9 cellular contexts compared by ENCODE assay signal in the genomic region with DNA sequence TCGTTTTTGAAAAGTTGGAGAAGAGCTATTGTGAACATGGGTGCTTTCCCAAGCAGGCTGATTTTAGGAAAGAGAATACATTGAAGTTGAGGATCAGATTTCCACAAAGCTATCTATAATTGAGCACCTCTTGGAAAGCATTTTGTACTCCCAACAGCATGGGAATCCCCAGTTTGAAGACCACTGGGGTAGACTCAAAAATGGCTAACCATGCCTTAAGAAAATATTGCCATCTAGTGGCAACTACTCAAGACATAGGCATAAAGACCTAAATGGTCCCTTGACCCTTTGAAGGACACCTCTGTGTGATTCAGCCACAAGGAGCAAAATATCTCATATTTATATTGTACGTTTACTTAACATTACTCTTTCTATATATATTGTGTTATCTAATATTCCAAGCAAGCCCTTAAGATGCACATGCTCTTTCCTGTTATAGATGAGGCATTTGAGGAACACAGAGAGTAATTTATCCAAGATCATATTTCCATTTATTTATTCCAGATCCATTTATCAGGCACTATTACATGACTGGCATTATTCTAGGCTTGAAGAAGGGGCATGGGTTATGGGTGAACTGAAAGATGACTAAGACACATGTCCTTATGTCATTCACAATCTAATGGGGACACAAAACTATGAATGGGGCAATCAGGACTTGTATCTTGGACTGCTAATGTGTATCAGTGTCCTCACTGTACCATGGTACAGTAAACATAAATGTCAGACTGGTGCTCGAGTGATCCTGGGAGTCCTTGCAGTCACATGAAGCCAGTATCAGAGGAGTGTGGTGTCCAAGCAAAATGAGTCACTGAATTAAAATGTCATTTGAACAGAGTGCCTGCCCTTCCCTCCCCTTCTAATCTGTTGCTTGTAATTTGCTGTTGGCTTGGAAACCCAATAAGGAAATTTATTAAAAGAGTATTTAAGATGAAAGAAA.
A peak's percentile ranks its signal among the peaks of the same experiment; 100 is the strongest.
DNase-seq lines count a peak whose midpoint lies in the region; ATAC-seq and TF ChIP-seq lines count a peak whose summit lies in the region.
"Had no signal": no experiment of that assay in that cellular context is flagged by ENCODE, and none has a peak within 500 bp of the region (broad histone marks: within the 10 kb centered on the region; RNA-seq: fewer than 3 reads in every experiment).

No MANE protein-coding gene starts in this region.

- no peaks in the 10 kb centered on the region for H3K27me3 Mint-ChIP-seq in MCF 10A (ENCODE audit: insufficient read depth, unreplicated experiment)
- H3K27me3 Mint-ChIP-seq: central memory CD8-positive, alpha-beta T cell had no signal

- BruUV-seq in MCF 10A (replicated peaks; lab: Mats Ljungman, UMichigan), result no TSS peak

- DNase-seq in MCF 10A (ENCODE audit: unreplicated experiment), result peak; percentile 58
- DNase-seq in breast epithelium (ENCODE audit: low spot score in 2 of 2), result no peak
- DNase-seq in NCI-H146 (lab: John Stamatoyannopoulos, UW), result peak; percentile 52
- peak in 2 of 4 donors; percentile 57 to 61 for DNase-seq in body of pancreas
- peak; percentile 54 for DNase-seq in left kidney (ENCODE audit: low read depth, low spot score)
- no peak for DNase-seq in stimulated activated CD4-positive, alpha-beta T cell treated with anti-CD3 and anti-CD28 coated beads, Interleukin-4, amount 100 ng/mL, for 4 hours

- H3K9me3 ChIP-seq in breast epithelium, result no peaks in the 10 kb centered on the region
- H3K9me3 ChIP-seq in body of pancreas, result no peaks in the 10 kb centered on the region

- ATAC-seq in body of pancreas (peak; percentile 82), HG03097 (IDR thresholded peaks at IDR 0.05; ENCODE audit: low FRiP score, unreplicated experiment) (no peak), HG03442 (IDR thresholded peaks at IDR 0.05; ENCODE audit: unreplicated experiment) (no peak)

- intact Hi-C loops in MCF 10A (cut with micrococcal nuclease) (loop anchor here (1.0 to 10.0 kb wide), 3 partner anchors 122 to 524 kb away; partner anchors contain the start of gene XPO1), breast epithelium (cut with DNase I; ENCODE audit: low total_unique reads) (no loop called here), body of pancreas (cut with DNase I) (no loop called here)

- no peaks in the 10 kb centered on the region for H3K27me3 ChIP-seq in breast epithelium
- H3K27me3 ChIP-seq in body of pancreas, result no peaks in the 10 kb centered on the region

- H3K4me1 Mint-ChIP-seq in MCF 10A (ENCODE audit: insufficient read depth, unreplicated experiment), result peaks cover 18% of the 10 kb centered on the region

- POLR2A ChIA-PET in MCF 10A (lab: Yijun Ruan, JAX), result interaction anchor here (0.6 to 2.5 kb wide), 5 partner anchors 12 to 653 kb away, joined by 4 to 19 read pairs (median 5); partner anchors contain the start of gene XPO1

- no peaks in the 10 kb centered on the region for H3K4me1 ChIP-seq in breast epithelium
- peaks cover 28% of the 10 kb centered on the region for H3K4me1 ChIP-seq in body of pancreas

- H3K4me3 Mint-ChIP-seq in MCF 10A (ENCODE audit: unreplicated experiment), result peak overlapping the region; percentile 28
- H3K4me3 Mint-ChIP-seq: central memory CD8-positive, alpha-beta T cell had no signal

- H3K27ac ChIP-seq in breast epithelium (no peak overlapping the region), body of pancreas (peak overlapping the region; percentile 66 to 83 (median 74))

- H3K27ac Mint-ChIP-seq in MCF 10A (ENCODE audit: low read depth, unreplicated experiment), result no peak overlapping the region

- H3K36me3 Mint-ChIP-seq in MCF 10A (ENCODE audit: insufficient read depth, unreplicated experiment), result no peaks in the 10 kb centered on the region

- TF ChIP-seq POLR2A in breast epithelium (IDR thresholded peaks at IDR 0.05) (no peak), body of pancreas (IDR thresholded peaks at IDR 0.05) (no peak)

- H3K9me3 Mint-ChIP-seq in MCF 10A (ENCODE audit: unreplicated experiment), result no peaks in the 10 kb centered on the region
- H3K9me3 Mint-ChIP-seq: central memory CD8-positive, alpha-beta T cell had no signal

- CTCF ChIA-PET in MCF 10A (lab: Yijun Ruan, JAX), result interaction anchor here (0.5 to 1.9 kb wide), 34 partner anchors 10 to 1177 kb away, joined by 3 to 7 read pairs (median 3); partner anchors contain the start of genes FAM161A and XPO1

- 30 to 43% methylated on average over 3 of the region's 3 CpGs for WGBS in body of pancreas, 2 donors

- TF ChIP-seq CTCF in MCF 10A (IDR thresholded peaks at IDR 0.05; ENCODE audit: unreplicated experiment) (peak; percentile 57), breast epithelium (IDR thresholded peaks at IDR 0.05) (peak in 1 of 3 donors; percentile 28), body of pancreas (IDR thresholded peaks at IDR 0.05) (peak in 6 of 7 experiments; percentile 36 to 62 (median 52))

- H3K36me3 ChIP-seq in breast epithelium, result no peaks in the 10 kb centered on the region
- no peaks in the 10 kb centered on the region for H3K36me3 ChIP-seq in body of pancreas (replicated peaks in 1 of 2; ENCODE audit: insufficient read depth in 1 of 2, low read depth in 2 of 2)

- H3K4me3 ChIP-seq in breast epithelium (no peak overlapping the region), body of pancreas (no peak overlapping the region)

Comparison
In these comparisons a context has a peak if more than half of its experiments do, and no peak if none do; other contexts are left out.
1. DNase-seq: peak in MCF 10A (single experiment), NCI-H146 (single experiment) and left kidney (single experiment); none in breast epithelium (0 of 2) and stimulated activated CD4-positive, alpha-beta T cell treated with anti-CD3 and anti-CD28 coated beads, Interleukin-4, amount 100 ng/mL, for 4 hours (0 of 2).
2. H3K27ac ChIP-seq: peak in body of pancreas (4 of 4); none in breast epithelium (0 of 2).